12 cellular contexts compared by ENCODE assay signal in the genomic region with DNA sequence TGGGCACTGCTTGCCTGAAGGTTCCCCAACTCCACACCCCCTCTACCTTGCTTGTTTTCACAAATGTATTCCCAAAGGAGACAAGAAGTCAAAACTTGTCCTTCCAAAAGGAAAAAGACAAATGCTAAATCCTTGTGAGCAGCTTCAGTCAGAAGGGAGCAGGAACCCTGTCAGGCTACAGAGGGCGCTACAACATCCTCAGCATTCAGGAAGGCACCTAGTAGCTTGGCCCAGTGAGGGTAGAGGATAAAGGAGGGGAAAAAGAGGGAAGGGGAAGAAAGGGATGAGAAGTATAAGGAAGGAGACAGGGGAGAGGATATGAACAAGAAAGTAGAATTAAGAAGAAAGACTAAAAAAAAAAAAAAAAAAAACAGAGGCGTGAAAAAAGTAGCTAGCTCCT.
A peak's percentile ranks its signal among the peaks of the same experiment; 100 is the strongest.
DNase-seq lines count a peak whose midpoint lies in the region; FAIRE-seq and TF ChIP-seq lines count a peak whose summit lies in the region.
"Had no signal": no experiment of that assay in that cellular context is flagged by ENCODE, and none has a peak within 500 bp of the region (broad histone marks: within the 10 kb centered on the region; RNA-seq: fewer than 3 reads in every experiment).

No MANE protein-coding gene starts in this region.

- no peak overlapping the region for H3K9ac ChIP-seq in astrocyte (ENCODE audit: low read length)
- H3K9ac ChIP-seq in neural progenitor cell = no peak overlapping the region

- H2AFZ ChIP-seq in astrocyte (ENCODE audit: low read depth, low read length) = no peak overlapping the region
- no peak overlapping the region for H2AFZ ChIP-seq in neural progenitor cell (replicated peaks)

- no peak overlapping the region for H3K4me3 ChIP-seq in astrocyte (ENCODE audit: insufficient read depth, low read depth, low read length)
- no peak overlapping the region for H3K4me3 ChIP-seq in neural progenitor cell
- H3K4me3 ChIP-seq: left lung had no signal

- H4K20me1 ChIP-seq in astrocyte (ENCODE audit: insufficient read depth, low read length) (no peaks in the 10 kb centered on the region), neural progenitor cell (ENCODE audit: low read depth) (no peaks in the 10 kb centered on the region)

- peaks cover 2% of the 10 kb centered on the region for H3K36me3 Mint-ChIP-seq in activated naive CD4-positive, alpha-beta T cell treated with anti-CD3 and anti-CD28 coated beads, Interleukin-2, amount 50 U/mL, for 24 hours
- H3K36me3 Mint-ChIP-seq in astrocyte (ENCODE audit: low read depth, unreplicated experiment) (no peaks in the 10 kb centered on the region), neural progenitor cell (peaks cover 2% of the 10 kb centered on the region)
- H3K36me3 Mint-ChIP-seq: CD14-positive monocyte had no signal

- FAIRE-seq in astrocyte (lab: Jason Lieb, UNC) = no peak

- H3K4me1 ChIP-seq in astrocyte (ENCODE audit: insufficient read depth, low read length) (no peaks in the 10 kb centered on the region), neural progenitor cell (peaks cover under 1% of the 10 kb centered on the region)
- H3K4me1 ChIP-seq: left lung had no signal

- intact Hi-C loops in posterior vena cava (cut with DNase I) = no loop called here

- DNase-seq in activated naive CD4-positive, alpha-beta T cell (lab: John Stamatoyannopoulos, UW) = no peak
- peak; percentile 31 for DNase-seq in HT-29 (ENCODE audit: low spot score)
- DNase-seq in astrocyte (ENCODE audit: low read depth) = no peak
- peak; percentile 59 for DNase-seq in neural progenitor cell (ENCODE audit: low spot score)
- no peak for DNase-seq in middle frontal gyrus (ENCODE audit: extremely low spot score, low spot score)
- DNase-seq in hepatic stellate cell (ENCODE audit: low spot score) = no peak
- no peak for DNase-seq in posterior vena cava (ENCODE audit: low spot score)
- DNase-seq: activated gamma-delta T cell treated with Interleukin-2 at 50 U/mL for 16 hours, left lung, NCI-H446 had no signal

- peaks cover 93% of the 10 kb centered on the region for H3K4me1 Mint-ChIP-seq in activated naive CD4-positive, alpha-beta T cell treated with anti-CD3 and anti-CD28 coated beads, Interleukin-2, amount 50 U/mL, for 24 hours
- peaks cover 11% of the 10 kb centered on the region for H3K4me1 Mint-ChIP-seq in astrocyte (ENCODE audit: low read depth, unreplicated experiment)
- H3K4me1 Mint-ChIP-seq in neural progenitor cell = peaks cover 8% of the 10 kb centered on the region

- H3K27me3 ChIP-seq in astrocyte (ENCODE audit: insufficient read depth, low read length) (no peaks in the 10 kb centered on the region), neural progenitor cell (no peaks in the 10 kb centered on the region)
- H3K27me3 ChIP-seq: left lung had no signal

- no peaks in the 10 kb centered on the region for H3K36me3 ChIP-seq in astrocyte (ENCODE audit: insufficient read depth, low read length)
- H3K36me3 ChIP-seq in neural progenitor cell = no peaks in the 10 kb centered on the region
- H3K36me3 ChIP-seq: left lung had no signal

- H3K4me2 ChIP-seq in astrocyte (ENCODE audit: low read length) (no peak overlapping the region), neural progenitor cell (no peak overlapping the region)

- no peaks in the 10 kb centered on the region for H3K9me3 ChIP-seq in astrocyte (ENCODE audit: insufficient read depth, low read depth, low read length)
- H3K9me3 ChIP-seq in neural progenitor cell (ENCODE audit: low read depth) = no peaks in the 10 kb centered on the region
- H3K9me3 ChIP-seq: left lung had no signal

- H3K27ac ChIP-seq in astrocyte (ENCODE audit: low read depth, low read length) = no peak overlapping the region
- no peak overlapping the region for H3K27ac ChIP-seq in neural progenitor cell
- H3K27ac ChIP-seq: left lung had no signal

- H3K27ac Mint-ChIP-seq in activated naive CD4-positive, alpha-beta T cell treated with anti-CD3 and anti-CD28 coated beads, Interleukin-2, amount 50 U/mL, for 24 hours = peak overlapping the region; percentile 73
- peak overlapping the region; percentile 75 for H3K27ac Mint-ChIP-seq in astrocyte (ENCODE audit: unreplicated experiment)
- no peak overlapping the region for H3K27ac Mint-ChIP-seq in neural progenitor cell
- H3K27ac Mint-ChIP-seq: CD14-positive monocyte had no signal

- H3K4me3 Mint-ChIP-seq in activated naive CD4-positive, alpha-beta T cell treated with anti-CD3 and anti-CD28 coated beads, Interleukin-2, amount 50 U/mL, for 24 hours = no peak overlapping the region
- H3K4me3 Mint-ChIP-seq in astrocyte (ENCODE audit: unreplicated experiment) (no peak overlapping the region), neural progenitor cell (no peak overlapping the region)
- H3K4me3 Mint-ChIP-seq: CD14-positive monocyte had no signal

- H3K9me3 Mint-ChIP-seq in activated naive CD4-positive, alpha-beta T cell treated with anti-CD3 and anti-CD28 coated beads, Interleukin-2, amount 50 U/mL, for 24 hours = no peaks in the 10 kb centered on the region
- no peaks in the 10 kb centered on the region for H3K9me3 Mint-ChIP-seq in astrocyte (ENCODE audit: unreplicated experiment)
- H3K9me3 Mint-ChIP-seq in neural progenitor cell = peaks cover 1% of the 10 kb centered on the region
- H3K9me3 Mint-ChIP-seq: CD14-positive monocyte had no signal

- H3F3A ChIP-seq in neural progenitor cell (ENCODE audit: low read depth) = no peaks in the 10 kb centered on the region

- H3K79me2 ChIP-seq in astrocyte (ENCODE audit: insufficient read depth, low read length) (no peaks in the 10 kb centered on the region), neural progenitor cell (ENCODE audit: low read depth) (no peaks in the 10 kb centered on the region)

- TF ChIP-seq CTCF in astrocyte (IDR thresholded peaks at IDR 0.05; ENCODE audit: insufficient read depth, low read depth, low read length) = no peak
- peak; percentile 72 for TF ChIP-seq CTCF in neural progenitor cell (IDR thresholded peaks at IDR 0.05)

- no peaks in the 10 kb centered on the region for H3K27me3 Mint-ChIP-seq in activated naive CD4-positive, alpha-beta T cell treated with anti-CD3 and anti-CD28 coated beads, Interleukin-2, amount 50 U/mL, for 24 hours
- H3K27me3 Mint-ChIP-seq in astrocyte (ENCODE audit: low read depth, unreplicated experiment) (no peaks in the 10 kb centered on the region), neural progenitor cell (ENCODE audit: insufficient read depth, low read depth) (no peaks in the 10 kb centered on the region)

Comparison
In these comparisons a context has a peak if more than half of its experiments do, and no peak if none do; other contexts are left out.
1. DNase-seq: peak in HT-29 (single experiment) and neural progenitor cell (single experiment); none in activated naive CD4-positive, alpha-beta T cell (0 of 4), astrocyte (single experiment), middle frontal gyrus (single experiment), hepatic stellate cell (single experiment) and posterior vena cava (single experiment).